In genomic region chr7:34438436-34438835, GRCh38 we compare ENCODE assay signal across 19 cellular contexts.
DNase-seq lines count a peak whose midpoint lies in the region; ATAC-seq, FAIRE-seq and TF ChIP-seq lines count a peak whose summit lies in the region.
"Had no signal": no experiment of that assay in that cellular context is flagged by ENCODE, and none has a peak within 500 bp of the region (broad histone marks: within the 10 kb centered on the region; RNA-seq: fewer than 3 reads in every experiment).

No MANE protein-coding gene starts in this region.

- H3K9me1 ChIP-seq in keratinocyte (ENCODE audit: control insufficient read depth, extremely low read depth, insufficient read depth, low read length) = no peaks in the 10 kb centered on the region

- H3K79me2 ChIP-seq in OCI-LY1 (ENCODE audit: insufficient read depth, low read length) (no peaks in the 10 kb centered on the region), keratinocyte (ENCODE audit: control insufficient read depth, insufficient read depth, low read length) (no peaks in the 10 kb centered on the region)

- H3K36me3 ChIP-seq in OCI-LY1 (ENCODE audit: insufficient read depth, low read length) = no peaks in the 10 kb centered on the region
- H3K36me3 ChIP-seq in keratinocyte (ENCODE audit: control insufficient read depth in 2 of 2, extremely low read depth in 1 of 2, insufficient read depth in 2 of 2, low read length in 2 of 2) = no peaks in the 10 kb centered on the region

- ATAC-seq in HG02678 (IDR thresholded peaks at IDR 0.05; ENCODE audit: unreplicated experiment) = peak; percentile 58

- H3F3A ChIP-seq in OCI-LY1 (ENCODE audit: insufficient read depth, low read length) = no peaks in the 10 kb centered on the region

- DNase-seq in NOMO-1 treated with DMSO at 0.1 percent for 48 hours (lab: John Stamatoyannopoulos, UW; ENCODE audit: unreplicated experiment) = peak; percentile 44
- DNase-seq in NOMO-1 treated with dmso at 0.1 percent for 144 hours (lab: John Stamatoyannopoulos, UW; ENCODE audit: unreplicated experiment) = no peak
- DNase-seq in keratinocyte (ENCODE audit: low read depth, low spot score) = no peak
- no peak for DNase-seq in activated effector memory CD4-positive, alpha-beta T cell treated with Interleukin-2 at 50 U/mL for 16 hours
- no peak for DNase-seq in NCI-H1694 (lab: John Stamatoyannopoulos, UW)
- DNase-seq in GDM1 (lab: John Stamatoyannopoulos, UW) = no peak
- DNase-seq: DMS 273 treated with DMSO at 0.1 percent for 48 hours, MV-4-11, NCI-H187 treated with DMSO at 0.1 percent for 48 hours, NCI-H345, NCI-H526, RPMI8226, SHP77 treated with DMSO at 0.1 percent for 48 hours, T-helper 1 cell had no signal

- H3K9me2 ChIP-seq in OCI-LY1 (ENCODE audit: low read depth, low read length) = no peaks in the 10 kb centered on the region

- H4K20me1 ChIP-seq in OCI-LY1 (ENCODE audit: insufficient read depth, low read length) (no peaks in the 10 kb centered on the region), keratinocyte (ENCODE audit: control insufficient read depth, extremely low read depth, insufficient read depth, low read length) (no peaks in the 10 kb centered on the region)

- TF ChIP-seq CTCF in OCI-LY1 (IDR thresholded peaks at IDR 0.05; ENCODE audit: low read length) (no peak), keratinocyte (optimal IDR thresholded peaks at IDR 0.05 in 1 of 3, IDR thresholded peaks at IDR 0.05 in 1 of 3, conservative IDR thresholded peaks at IDR 0.05 in 1 of 3; ENCODE audit: extremely low read depth in 1 of 3, insufficient read depth in 2 of 3, low read length in 3 of 3) (no peak)

- H3K9ac ChIP-seq in OCI-LY1 (ENCODE audit: low read length) (no peak overlapping the region), keratinocyte (ENCODE audit: control insufficient read depth, extremely low read depth, insufficient read depth, low read length) (no peak overlapping the region)

- H3K4me1 ChIP-seq in OCI-LY1 (ENCODE audit: insufficient read depth, low read length, severe bottlenecking) (no peaks in the 10 kb centered on the region), keratinocyte (ENCODE audit: control insufficient read depth, extremely low read depth, insufficient read depth, low read length) (no peaks in the 10 kb centered on the region)

- no peak overlapping the region for H3K4me3 ChIP-seq in OCI-LY1 (ENCODE audit: low read depth, low read length, poor library complexity, severe bottlenecking)
- H3K4me3 ChIP-seq in keratinocyte (ENCODE audit: control insufficient read depth in 2 of 3, extremely low read depth in 1 of 3, insufficient read depth in 2 of 3, low read depth in 1 of 3, low read length in 3 of 3) = no peak overlapping the region

- no peak overlapping the region for H3K27ac ChIP-seq in OCI-LY1 (ENCODE audit: low read depth, low read length, poor library complexity, severe bottlenecking)
- no peak overlapping the region for H3K27ac ChIP-seq in keratinocyte (ENCODE audit: control insufficient read depth, insufficient read depth, low read length)
- H3K27ac ChIP-seq: 22Rv1 had no signal

- dilution Hi-C loops in keratinocyte (cut with MboI; ENCODE audit: extremely low pct_ligation_motif_present, low sequenced_read_pairs) = no loop called here

- no peak overlapping the region for H2AFZ ChIP-seq in OCI-LY1 (ENCODE audit: low read length)
- peak overlapping the region; percentile 52 for H2AFZ ChIP-seq in keratinocyte (ENCODE audit: control insufficient read depth, low read length)

- FAIRE-seq in keratinocyte (lab: Jason Lieb, UNC) = no peak
- FAIRE-seq: G401.6, H54 had no signal

- H3K4me2 ChIP-seq in OCI-LY1 (ENCODE audit: low read length) = 0 out of 2 replicates have a peak overlapping the region, but pooled peaks have one; percentile 2
- no peak overlapping the region for H3K4me2 ChIP-seq in keratinocyte (ENCODE audit: control insufficient read depth, extremely low read depth, insufficient read depth, low read depth, low read length)

- H3K27me3 ChIP-seq in OCI-LY1 (ENCODE audit: insufficient read depth, low read length) = no peaks in the 10 kb centered on the region
- H3K27me3 ChIP-seq in keratinocyte (ENCODE audit: control insufficient read depth, extremely low read depth, insufficient read depth, low read length) = no peaks in the 10 kb centered on the region

- H3K9me3 ChIP-seq in OCI-LY1 (ENCODE audit: low read length) (no peaks in the 10 kb centered on the region), keratinocyte (ENCODE audit: control insufficient read depth, low read depth, low read length) (no peaks in the 10 kb centered on the region)
